ENCODE assay signal across 8 cellular contexts in the genomic region with DNA sequence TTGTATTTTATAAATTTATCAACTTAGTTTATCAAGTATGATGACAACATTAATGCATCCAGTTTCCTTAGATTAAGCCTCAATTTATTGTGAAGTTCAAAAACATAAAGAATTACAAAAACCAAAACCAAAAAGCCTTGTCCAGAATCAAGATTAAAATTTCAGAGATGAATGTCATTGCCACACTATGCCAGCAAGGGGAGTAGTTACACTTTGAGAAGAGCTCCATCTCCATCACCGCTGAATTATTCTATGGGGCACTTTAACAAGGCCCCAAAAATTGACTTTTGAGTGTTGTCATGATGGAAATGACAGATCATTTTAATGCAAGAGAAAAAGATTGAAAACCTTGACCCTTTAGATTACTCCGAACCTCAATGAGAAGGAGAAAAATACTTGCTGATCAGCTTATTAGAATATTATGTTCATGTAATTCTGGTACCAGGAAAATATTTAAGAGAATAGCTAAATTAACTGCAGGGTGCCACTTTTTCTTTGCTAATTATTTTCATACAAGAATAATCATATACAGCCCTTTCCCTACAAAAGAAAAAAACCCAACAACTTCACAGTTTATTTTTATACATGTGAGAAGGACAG.
DNase-seq lines count a peak whose midpoint lies in the region; ATAC-seq and TF ChIP-seq lines count a peak whose summit lies in the region.

No MANE protein-coding gene starts in this region.

- H4K20me1 ChIP-seq in KMS-11 (ENCODE audit: insufficient read depth), result no peaks in the 10 kb centered on the region

- TF ChIP-seq CTCF in KMS-11 (conservative IDR thresholded peaks at IDR 0.05; ENCODE audit: low read depth, low read length) (peak; percentile 76), astrocyte of the spinal cord (IDR thresholded peaks at IDR 0.05; ENCODE audit: low read depth, low read length) (peak; percentile 55)

- DNase-seq in astrocyte of the spinal cord (ENCODE audit: low read depth, low spot score) (peak; percentile 6), midbrain (lab: John Stamatoyannopoulos, UW) (peak; percentile 33)
- DNase-seq in activated CD4-positive, alpha-beta T cell treated with anti-CD3 and anti-CD28 coated beads, Interleukin-2, amount 50 U/mL, for 4 hours, result no peak
- no peak for DNase-seq in naive thymus-derived CD8-positive, alpha-beta T cell

- H3K4me1 ChIP-seq in KMS-11 (ENCODE audit: low read depth, poor library complexity, severe bottlenecking), result no peaks in the 10 kb centered on the region

- no peak overlapping the region for H3K9ac ChIP-seq in KMS-11

- in situ Hi-C loops in astrocyte of the spinal cord (cut with HindIII; ENCODE audit: low sequenced_read_pairs), result no loop called here

- H3K27ac Mint-ChIP-seq in stimulated activated memory B cell treated with anti-CD40 and anti-IgM and Interleukin-4, amounts not matched to agents 10 μg/mL and 1 μg/mL and 100 μg/mL, for 72 hours, result no peak overlapping the region
- no peak overlapping the region for H3K27ac Mint-ChIP-seq in naive thymus-derived CD8-positive, alpha-beta T cell

- H3K9me3 Mint-ChIP-seq in stimulated activated memory B cell treated with anti-CD40 and anti-IgM and Interleukin-4, amounts not matched to agents 10 μg/mL and 1 μg/mL and 100 μg/mL, for 72 hours, result no peaks in the 10 kb centered on the region
- H3K9me3 Mint-ChIP-seq in naive thymus-derived CD8-positive, alpha-beta T cell, result peaks cover 0 to 10% (median 2%) of the 10 kb centered on the region in 9 donors

- no peaks in the 10 kb centered on the region for H3K27me3 Mint-ChIP-seq in stimulated activated memory B cell treated with anti-CD40 and anti-IgM and Interleukin-4, amounts not matched to agents 10 μg/mL and 1 μg/mL and 100 μg/mL, for 72 hours
- H3K27me3 Mint-ChIP-seq in naive thymus-derived CD8-positive, alpha-beta T cell, result peaks cover 0 to 3% (median 0%) of the 10 kb centered on the region in 5 donors

- no peak overlapping the region for H3K4me3 Mint-ChIP-seq in stimulated activated memory B cell treated with anti-CD40 and anti-IgM and Interleukin-4, amounts not matched to agents 10 μg/mL and 1 μg/mL and 100 μg/mL, for 72 hours
- no peak overlapping the region for H3K4me3 Mint-ChIP-seq in naive thymus-derived CD8-positive, alpha-beta T cell

- H3K4me3 ChIP-seq in KMS-11 (IDR thresholded peaks at IDR 0.05; ENCODE audit: insufficient read depth, low read depth, low read length) (no peak overlapping the region), astrocyte of the spinal cord (ENCODE audit: low read depth, low read length) (no peak overlapping the region)

- H2AFZ ChIP-seq in KMS-11 (ENCODE audit: low read depth), result no peak overlapping the region

- H3K36me3 Mint-ChIP-seq in stimulated activated memory B cell treated with anti-CD40 and anti-IgM and Interleukin-4, amounts not matched to agents 10 μg/mL and 1 μg/mL and 100 μg/mL, for 72 hours, result no peaks in the 10 kb centered on the region
- H3K36me3 Mint-ChIP-seq in naive thymus-derived CD8-positive, alpha-beta T cell, result no peaks in the 10 kb centered on the region

- POLR2A ChIA-PET in naive thymus-derived CD8-positive, alpha-beta T cell (lab: Charles Lee), result no interaction called here

- no peaks in the 10 kb centered on the region for H3K4me1 Mint-ChIP-seq in stimulated activated memory B cell treated with anti-CD40 and anti-IgM and Interleukin-4, amounts not matched to agents 10 μg/mL and 1 μg/mL and 100 μg/mL, for 72 hours
- H3K4me1 Mint-ChIP-seq in naive thymus-derived CD8-positive, alpha-beta T cell, result no peaks in the 10 kb centered on the region

- no peak overlapping the region for H3K27ac ChIP-seq in KMS-11

- ATAC-seq in GM18498 (IDR thresholded peaks at IDR 0.05; ENCODE audit: unreplicated experiment) (peak; percentile 50), HG02870 (IDR thresholded peaks at IDR 0.05; ENCODE audit: unreplicated experiment) (no peak)
- no peak for ATAC-seq in stimulated activated memory B cell treated with anti-CD40 and anti-IgM and Interleukin-4, amounts not matched to agents 10 μg/mL and 1 μg/mL and 100 μg/mL, for 72 hours
- ATAC-seq in naive thymus-derived CD8-positive, alpha-beta T cell, result no peak

- H3K27me3 ChIP-seq in KMS-11 (ENCODE audit: insufficient read depth, low read depth), result no peaks in the 10 kb centered on the region

- no peaks in the 10 kb centered on the region for H3K36me3 ChIP-seq in KMS-11 (ENCODE audit: insufficient read depth)

- H3K79me2 ChIP-seq in KMS-11 (ENCODE audit: insufficient read depth, low read depth), result no peaks in the 10 kb centered on the region

- no peak overlapping the region for H3K4me2 ChIP-seq in KMS-11

Comparison
In these comparisons a context has a peak if more than half of its experiments do, and no peak if none do; other contexts are left out.
1. DNase-seq: peak in astrocyte of the spinal cord (single experiment) and midbrain (single experiment); none in activated CD4-positive, alpha-beta T cell treated with anti-CD3 and anti-CD28 coated beads, Interleukin-2, amount 50 U/mL, for 4 hours (0 of 2) and naive thymus-derived CD8-positive, alpha-beta T cell (0 of 10).